In the genomic region with DNA sequence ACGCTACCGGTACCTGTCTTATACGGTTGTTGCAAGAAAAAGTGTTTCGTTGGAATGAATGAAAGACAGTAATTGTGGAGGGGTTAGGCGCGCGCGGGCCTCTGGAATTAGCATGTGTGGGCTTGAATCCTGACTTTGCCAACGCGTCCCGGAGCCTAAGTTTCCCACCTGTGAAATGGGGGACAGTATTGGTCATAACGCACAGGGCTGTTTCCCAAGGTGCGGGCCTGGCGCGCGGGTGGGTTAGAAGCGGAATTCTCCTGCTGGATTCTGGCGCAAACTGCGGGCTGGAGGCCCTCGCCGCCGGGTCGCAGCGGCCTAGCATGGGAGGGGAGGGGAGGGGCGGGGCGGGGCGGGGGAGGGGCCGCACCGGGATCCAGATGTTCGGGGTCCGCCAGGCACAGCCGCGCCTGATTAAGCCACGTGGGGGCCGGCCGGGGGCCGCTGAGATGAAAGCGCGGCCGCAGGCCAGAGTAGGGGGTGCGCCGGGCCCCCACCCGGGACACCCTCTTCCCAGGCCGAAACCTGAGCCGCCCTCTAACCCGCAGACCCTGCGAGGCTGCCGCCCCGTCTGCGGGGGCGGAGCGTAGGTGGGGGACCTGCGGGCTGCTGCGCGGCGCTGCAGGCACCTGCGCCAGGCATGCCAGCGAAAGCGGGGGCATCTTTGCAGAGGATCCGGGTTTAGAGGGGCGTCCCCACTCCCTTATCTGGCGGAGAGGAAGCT, we compare ENCODE assay signal across 8 cellular contexts. TPM values are rescaled to one million over a fixed set of nuclear protein-coding genes. Genes with fewer than 3 reads are reported as not detected.
DNase-seq lines count a peak whose midpoint lies in the region; ATAC-seq and TF ChIP-seq lines count a peak whose summit lies in the region.

No MANE protein-coding gene starts in this region.

- H3K4me2 ChIP-seq in BLaER1 treated with 17β-estradiol and CSF1 and Interleukin-3, amounts not matched to agents 10 nM and 100 nM = peak overlapping the region; percentile 86 to 94 (median 87)

- ATAC-seq in WTC11 (peak; percentile 36), memory B cell (ENCODE audit: low read depth) (peak; percentile 51), HG03571 (IDR thresholded peaks at IDR 0.05; ENCODE audit: unreplicated experiment) (no peak), left colon (no peak)

- peak overlapping the region; percentile 80 for H3K4me3 Mint-ChIP-seq in WTC11
- H3K4me3 Mint-ChIP-seq in memory B cell = peak overlapping the region; percentile 82
- H3K4me3 Mint-ChIP-seq in activated T-helper 1 cell treated with anti-CD3 and anti-CD28 coated beads, Interleukin-12 subunit alpha, Interleukin-12 subunit beta, Interleukin-2, Interleukin-4 antibody, amounts not matched to agents 30 ng/mL and 10 ng/mL and 1 ng/mL, durations not matched to agents 14 hours and 24 hours and 36 hours = no peak overlapping the region

- no peaks in the 10 kb centered on the region for H3K36me3 ChIP-seq in BLaER1 treated with 17β-estradiol and CSF1 and Interleukin-3, amounts not matched to agents 10 nM and 100 nM

- POLR2A ChIA-PET in WTC11 (lab: Charles Lee) = no interaction called here

- H3K9me3 Mint-ChIP-seq in WTC11 (no peaks in the 10 kb centered on the region), memory B cell (no peaks in the 10 kb centered on the region)
- H3K9me3 Mint-ChIP-seq in activated T-helper 1 cell treated with anti-CD3 and anti-CD28 coated beads, Interleukin-12 subunit alpha, Interleukin-12 subunit beta, Interleukin-2, Interleukin-4 antibody, amounts not matched to agents 30 ng/mL and 10 ng/mL and 1 ng/mL, durations not matched to agents 14 hours and 24 hours and 36 hours = no peaks in the 10 kb centered on the region

- CTCF ChIA-PET in WTC11 (lab: Charles Lee) = interaction anchor here (1.0 to 3.4 kb wide), 4 partner anchors 22 to 236 kb away, joined by 4 to 12 read pairs (median 7); no protein-coding TSS in a partner anchor

- H3K4me3 ChIP-seq in BLaER1 treated with 17β-estradiol and CSF1 and Interleukin-3, amounts not matched to agents 10 nM and 100 nM = peak overlapping the region in 9 of 10 experiments; percentile 30 to 69 (median 58); a peak in 16 of 20 replicates

- H3K4me1 ChIP-seq in BLaER1 treated with 17β-estradiol and CSF1 and Interleukin-3, amounts not matched to agents 10 nM and 100 nM = peaks cover 26 to 42% (median 40%) of the 10 kb centered on the region in 10 experiments

- TF ChIP-seq CTCF in WTC11 (IDR thresholded peaks at IDR 0.05) = no peak

- H4K20me1 ChIP-seq in BLaER1 treated with 17β-estradiol and CSF1 and Interleukin-3, amounts not matched to agents 10 nM and 100 nM = peaks cover 0 to 75% (median 64%) of the 10 kb centered on the region in 11 experiments; a peak in 19 of 22 replicates

- H3K9me3 ChIP-seq in BLaER1 treated with 17β-estradiol and CSF1 and Interleukin-3, amounts not matched to agents 10 nM and 100 nM (replicated peaks in 1 of 11) = peaks cover 0 to 6% (median 0%) of the 10 kb centered on the region in 11 experiments; a peak in 3 of 22 replicates

- H3K27ac Mint-ChIP-seq in WTC11 (peak overlapping the region; percentile 86), memory B cell (no peak overlapping the region)
- H3K27ac Mint-ChIP-seq in activated T-helper 1 cell treated with anti-CD3 and anti-CD28 coated beads, Interleukin-12 subunit alpha, Interleukin-12 subunit beta, Interleukin-2, Interleukin-4 antibody, amounts not matched to agents 30 ng/mL and 10 ng/mL and 1 ng/mL, durations not matched to agents 14 hours and 24 hours and 36 hours = no peak overlapping the region

- H3K27me3 ChIP-seq in BLaER1 treated with 17β-estradiol and CSF1 and Interleukin-3, amounts not matched to agents 10 nM and 100 nM = peaks cover 96 to 100% (median 99%) of the 10 kb centered on the region in 11 experiments

- DNase-seq in DMS53 (lab: John Stamatoyannopoulos, UW) (peak; percentile 57), WTC11 (ENCODE audit: low spot score) (peak; percentile 67), memory B cell (ENCODE audit: low spot score in 2 of 2) (no peak), NCI-H2196 treated with DMSO at 0.1 percent for 48 hours (lab: John Stamatoyannopoulos, UW; ENCODE audit: unreplicated experiment) (no peak), left colon (no peak)
- no peak for DNase-seq in activated T-helper 1 cell treated with anti-CD3 and anti-CD28 coated beads, Interleukin-12 subunit alpha, Interleukin-12 subunit beta, Interleukin-2, Interleukin-4 antibody, amounts not matched to agents 30 ng/mL and 10 ng/mL and 1 ng/mL, durations not matched to agents 14 hours and 24 hours and 36 hours (ENCODE audit: low spot score)

- H3K9ac ChIP-seq in BLaER1 treated with 17β-estradiol and CSF1 and Interleukin-3, amounts not matched to agents 10 nM and 100 nM = peak overlapping the region in 1 of 11 experiments; percentile 54; a peak in 1 of 22 replicates

- intact Hi-C loops in activated T-helper 1 cell treated with anti-CD3 and anti-CD28 coated beads, Interleukin-12 subunit alpha, Interleukin-12 subunit beta, Interleukin-2, Interleukin-4 antibody, amounts not matched to agents 30 ng/mL and 10 ng/mL and 1 ng/mL, durations not matched to agents 14 hours and 24 hours and 36 hours (cut with micrococcal nuclease) = no loop called here
- intact Hi-C loops in left colon (cut with DNase I, micrococcal nuclease) = no loop called here

- H3K27me3 Mint-ChIP-seq in WTC11 (ENCODE audit: low read depth) (peaks cover 87% of the 10 kb centered on the region), memory B cell (peaks cover 41% of the 10 kb centered on the region)
- peaks cover 63% of the 10 kb centered on the region for H3K27me3 Mint-ChIP-seq in activated T-helper 1 cell treated with anti-CD3 and anti-CD28 coated beads, Interleukin-12 subunit alpha, Interleukin-12 subunit beta, Interleukin-2, Interleukin-4 antibody, amounts not matched to agents 30 ng/mL and 10 ng/mL and 1 ng/mL, durations not matched to agents 14 hours and 24 hours and 36 hours (ENCODE audit: insufficient read depth)

- H3K27ac ChIP-seq in BLaER1 treated with 17β-estradiol and CSF1 and Interleukin-3, amounts not matched to agents 10 nM and 100 nM = no peak overlapping the region

- peaks cover 40% of the 10 kb centered on the region for H3K4me1 Mint-ChIP-seq in WTC11
- peaks cover 22% of the 10 kb centered on the region for H3K4me1 Mint-ChIP-seq in memory B cell
- peaks cover 5% of the 10 kb centered on the region for H3K4me1 Mint-ChIP-seq in activated T-helper 1 cell treated with anti-CD3 and anti-CD28 coated beads, Interleukin-12 subunit alpha, Interleukin-12 subunit beta, Interleukin-2, Interleukin-4 antibody, amounts not matched to agents 30 ng/mL and 10 ng/mL and 1 ng/mL, durations not matched to agents 14 hours and 24 hours and 36 hours (ENCODE audit: low read depth)

- no peaks in the 10 kb centered on the region for H3K36me3 Mint-ChIP-seq in WTC11
- H3K36me3 Mint-ChIP-seq in memory B cell = no peaks in the 10 kb centered on the region
- no peaks in the 10 kb centered on the region for H3K36me3 Mint-ChIP-seq in activated T-helper 1 cell treated with anti-CD3 and anti-CD28 coated beads, Interleukin-12 subunit alpha, Interleukin-12 subunit beta, Interleukin-2, Interleukin-4 antibody, amounts not matched to agents 30 ng/mL and 10 ng/mL and 1 ng/mL, durations not matched to agents 14 hours and 24 hours and 36 hours (ENCODE audit: low read depth)

TF ChIP-seq in WTC11, 78 proteins besides CTCF, POLR2A, EP300 and RAD21 (continues in another document):
- TF ChIP-seq, protein P1, sequence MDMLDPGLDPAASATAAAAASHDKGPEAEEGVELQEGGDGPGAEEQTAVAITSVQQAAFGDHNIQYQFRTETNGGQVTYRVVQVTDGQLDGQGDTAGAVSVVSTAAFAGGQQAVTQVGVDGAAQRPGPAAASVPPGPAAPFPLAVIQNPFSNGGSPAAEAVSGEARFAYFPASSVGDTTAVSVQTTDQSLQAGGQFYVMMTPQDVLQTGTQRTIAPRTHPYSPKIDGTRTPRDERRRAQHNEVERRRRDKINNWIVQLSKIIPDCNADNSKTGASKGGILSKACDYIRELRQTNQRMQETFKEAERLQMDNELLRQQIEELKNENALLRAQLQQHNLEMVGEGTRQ (CRISPR knock-in tag; IDR thresholded peaks at IDR 0.05) = peak; percentile 40
- TF ChIP-seq ZBTB21 (CRISPR knock-in tag; IDR thresholded peaks at IDR 0.05; ENCODE audit: borderline replicate concordance) (0 out of 2 replicates have a peak, but pooled peaks have one; percentile 19), TCF7 (CRISPR knock-in tag; IDR thresholded peaks at IDR 0.05; ENCODE audit: low read depth) (no peak), TEAD1 (CRISPR knock-in tag; IDR thresholded peaks at IDR 0.05) (no peak)

RNA-seq across cellular contexts. Expression of a gene that starts 1.2 kb away (rescaled TPM):
- total RNA-seq in WTC11 (2021) (14.8 to 30.0 TPM (median 27.3 TPM) in 3 replicates), left colon (1 to 10 TPM in 1 of 2 donors, under 1 TPM in 1; 0.40 to 1.1 TPM)
- 0.10 and 0.17 TPM in 2 replicates for total RNA-seq in activated T-helper 1 cell treated with anti-CD3 and anti-CD28 coated beads, Interleukin-12 subunit alpha, Interleukin-12 subunit beta, Interleukin-2, Interleukin-4 antibody, amounts not matched to agents 30 ng/mL and 10 ng/mL and 1 ng/mL, durations not matched to agents 14 hours and 24 hours and 36 hours

RNA-seq across cellular contexts. Expression of a gene that starts 4.9 kb away (rescaled TPM):
- 36.4 to 55.8 TPM (median 51.4 TPM) in 3 replicates for total RNA-seq in WTC11 (2021)
- total RNA-seq in activated T-helper 1 cell treated with anti-CD3 and anti-CD28 coated beads, Interleukin-12 subunit alpha, Interleukin-12 subunit beta, Interleukin-2, Interleukin-4 antibody, amounts not matched to agents 30 ng/mL and 10 ng/mL and 1 ng/mL, durations not matched to agents 14 hours and 24 hours and 36 hours = not detected in 2 replicates
- total RNA-seq in left colon = 1 to 10 TPM; 1.3 to 2.4 TPM

RNA-seq across cellular contexts. Expression of a gene that starts 22.9 kb away (rescaled TPM):
- 90.2 to 107 TPM (median 99.0 TPM) in 3 replicates for total RNA-seq in WTC11 (2021)
- 134 and 135 TPM in 2 replicates for total RNA-seq in activated T-helper 1 cell treated with anti-CD3 and anti-CD28 coated beads, Interleukin-12 subunit alpha, Interleukin-12 subunit beta, Interleukin-2, Interleukin-4 antibody, amounts not matched to agents 30 ng/mL and 10 ng/mL and 1 ng/mL, durations not matched to agents 14 hours and 24 hours and 36 hours
- 10 to 100 TPM; 49.2 to 53.4 TPM for total RNA-seq in left colon

RNA-seq across cellular contexts. Expression of a gene that starts 25.3 kb away (rescaled TPM):
- total RNA-seq in WTC11 (2021) = 13.1 to 14.2 TPM (median 14.2 TPM) in 3 replicates
- 12.7 and 16.0 TPM in 2 replicates for total RNA-seq in activated T-helper 1 cell treated with anti-CD3 and anti-CD28 coated beads, Interleukin-12 subunit alpha, Interleukin-12 subunit beta, Interleukin-2, Interleukin-4 antibody, amounts not matched to agents 30 ng/mL and 10 ng/mL and 1 ng/mL, durations not matched to agents 14 hours and 24 hours and 36 hours
- total RNA-seq in left colon = 10 to 100 TPM in 1 of 2 donors, 1 to 10 TPM in 1; 8.5 to 10.1 TPM

RNA-seq across cellular contexts. Expression of a gene that starts 39.8 kb away (rescaled TPM):
- total RNA-seq in WTC11 (2021) = 1,300 to 1,361 TPM (median 1,328 TPM) in 3 replicates
- total RNA-seq in activated T-helper 1 cell treated with anti-CD3 and anti-CD28 coated beads, Interleukin-12 subunit alpha, Interleukin-12 subunit beta, Interleukin-2, Interleukin-4 antibody, amounts not matched to agents 30 ng/mL and 10 ng/mL and 1 ng/mL, durations not matched to agents 14 hours and 24 hours and 36 hours = 1,472 and 1,500 TPM in 2 replicates
- 100 to 1,000 TPM; 798 to 822 TPM for total RNA-seq in left colon

Comparison
In these comparisons a context has a peak if more than half of its experiments do, and no peak if none do; other contexts are left out.
1. DNase-seq: peak in DMS53 (single experiment) and WTC11 (single experiment); none in memory B cell (0 of 2), NCI-H2196 treated with DMSO at 0.1 percent for 48 hours (single experiment), activated T-helper 1 cell treated with anti-CD3 and anti-CD28 coated beads, Interleukin-12 subunit alpha, Interleukin-12 subunit beta, Interleukin-2, Interleukin-4 antibody, amounts not matched to agents 30 ng/mL and 10 ng/mL and 1 ng/mL, durations not matched to agents 14 hours and 24 hours and 36 hours (single experiment) and left colon (0 of 2).
2. ATAC-seq: peak in WTC11 (single experiment) and memory B cell (single experiment); none in HG03571 (single experiment) and left colon (single experiment).
3. RNA of a gene that starts 4.9 kb away (total RNA-seq): 36.4 to 55.8 TPM in WTC11; 1.3 to 2.4 TPM in left colon and not detected in activated T-helper 1 cell treated with anti-CD3 and anti-CD28 coated beads, Interleukin-12 subunit alpha, Interleukin-12 subunit beta, Interleukin-2, Interleukin-4 antibody, amounts not matched to agents 30 ng/mL and 10 ng/mL and 1 ng/mL, durations not matched to agents 14 hours and 24 hours and 36 hours; every median in the first group is over 10 times any median in the second.